In genomic region chr16:67676939-67677338, GRCh38 we compare ENCODE assay signal across 21 cellular contexts.
"Had no signal": no experiment of that assay in that cellular context is flagged by ENCODE, and none has a peak within 500 bp of the region (broad histone marks: within the 10 kb centered on the region; RNA-seq: fewer than 3 reads in every experiment).

No MANE protein-coding gene starts in this region.

- H3K27ac ChIP-seq: colonic mucosa, gastrocnemius medialis, suprapubic skin had no signal

- H3K4me1 Mint-ChIP-seq: activated naive CD4-positive, alpha-beta T cell treated with anti-CD3 and anti-CD28 coated beads, Interleukin-2, amount 50 U/mL, for 24 hours; immature natural killer cell had no signal

- H3K36me3 ChIP-seq: colonic mucosa, gastrocnemius medialis had no signal

- H3K36me3 Mint-ChIP-seq: activated naive CD4-positive, alpha-beta T cell treated with anti-CD3 and anti-CD28 coated beads, Interleukin-2, amount 50 U/mL, for 24 hours; immature natural killer cell; naive thymus-derived CD8-positive, alpha-beta T cell had no signal

- H3K9me3 ChIP-seq: colonic mucosa, gastrocnemius medialis, heart left ventricle, suprapubic skin had no signal

- ATAC-seq: activated CD8-positive, alpha-beta T cell treated with anti-CD3 and anti-CD28 coated beads, Interleukin-2, amount 10 ng/mL, durations not matched to agents 7 days and 5 days; gastrocnemius medialis; heart left ventricle; left cardiac atrium; naive thymus-derived CD8-positive, alpha-beta T cell; stimulated activated naive CD8-positive, alpha-beta T cell treated with anti-CD3 and anti-CD28 coated beads, Interleukin-15, Interleukin-2, amounts not matched to agents 100 U/mL and 50 U/mL, for 24 hours had no signal

- H3K27me3 ChIP-seq: colonic mucosa, gastrocnemius medialis, heart left ventricle, suprapubic skin had no signal

- DNase-seq: activated CD4-positive, alpha-beta T cell treated with anti-CD3 and anti-CD28 coated beads, Interleukin-2, amount 10 ng/mL, durations not matched to agents 24 days and 14 days; activated CD4-positive, CD25-positive, alpha-beta regulatory T cell; activated CD8-positive, alpha-beta memory T cell treated with anti-CD3 and anti-CD28 coated beads, Interleukin-2, amount 50 U/mL, for 4 hours; activated CD8-positive, alpha-beta T cell treated with anti-CD3 and anti-CD28 coated beads, Interleukin-2, amount 10 ng/mL, durations not matched to agents 7 days and 5 days; activated effector memory CD4-positive, alpha-beta T cell treated with anti-CD3 and anti-CD28 coated beads, Interleukin-2, amount 50 U/mL, for 16 hours; activated T-cell treated with anti-CD3 and anti-CD28 coated beads, Interleukin-2, amount 50 U/mL, for 48 hours; central memory CD4-positive, alpha-beta T cell; colonic mucosa; gastrocnemius medialis; heart left ventricle; immature natural killer cell; left cardiac atrium; mesenchymal stem cell; retina; stimulated activated CD4-positive, alpha-beta T cell treated with anti-CD3 and anti-CD28 coated beads, Interleukin-15, amount 100 ng/mL, for 24 hours; stimulated activated CD4-positive, alpha-beta T cell treated with anti-CD3 and anti-CD28 coated beads, Interleukin-4, amount 100 ng/mL, for 1 hour; stimulated activated naive CD8-positive, alpha-beta T cell treated with anti-CD3 and anti-CD28 coated beads, Interleukin-15, Interleukin-2, amounts not matched to agents 100 U/mL and 50 U/mL, for 24 hours; SW 1271 had no signal

- H3K27ac Mint-ChIP-seq: activated CD4-positive, alpha-beta T cell treated with anti-CD3 and anti-CD28 coated beads, Interleukin-2, amount 10 ng/mL, durations not matched to agents 24 days and 14 days; activated CD8-positive, alpha-beta T cell treated with anti-CD3 and anti-CD28 coated beads, Interleukin-2, amount 10 ng/mL, durations not matched to agents 7 days and 5 days; activated naive CD4-positive, alpha-beta T cell treated with anti-CD3 and anti-CD28 coated beads, Interleukin-2, amount 50 U/mL, for 24 hours; immature natural killer cell had no signal

- H3K4me3 Mint-ChIP-seq: activated CD4-positive, alpha-beta T cell treated with anti-CD3 and anti-CD28 coated beads, Interleukin-2, amount 10 ng/mL, durations not matched to agents 24 days and 14 days; activated CD8-positive, alpha-beta T cell treated with anti-CD3 and anti-CD28 coated beads, Interleukin-2, amount 10 ng/mL, durations not matched to agents 7 days and 5 days; activated naive CD4-positive, alpha-beta T cell treated with anti-CD3 and anti-CD28 coated beads, Interleukin-2, amount 50 U/mL, for 24 hours; immature natural killer cell; naive thymus-derived CD8-positive, alpha-beta T cell had no signal

- H3K9me3 Mint-ChIP-seq: activated CD4-positive, alpha-beta T cell treated with anti-CD3 and anti-CD28 coated beads, Interleukin-2, amount 10 ng/mL, durations not matched to agents 24 days and 14 days; activated naive CD4-positive, alpha-beta T cell treated with anti-CD3 and anti-CD28 coated beads, Interleukin-2, amount 50 U/mL, for 24 hours; immature natural killer cell; naive thymus-derived CD8-positive, alpha-beta T cell had no signal

- H3K27me3 Mint-ChIP-seq: activated CD4-positive, alpha-beta T cell treated with anti-CD3 and anti-CD28 coated beads, Interleukin-2, amount 10 ng/mL, durations not matched to agents 24 days and 14 days; activated naive CD4-positive, alpha-beta T cell treated with anti-CD3 and anti-CD28 coated beads, Interleukin-2, amount 50 U/mL, for 24 hours; naive thymus-derived CD8-positive, alpha-beta T cell had no signal

- H3K4me3 ChIP-seq: colonic mucosa, gastrocnemius medialis, heart left ventricle, suprapubic skin had no signal
